ENCODE assay signal across 13 cellular contexts in genomic region chr12:124559182-124560017, GRCh38.
"Had no signal": no experiment of that assay in that cellular context is flagged by ENCODE, and none has a peak within 500 bp of the region (broad histone marks: within the 10 kb centered on the region; RNA-seq: fewer than 3 reads in every experiment).

No MANE protein-coding gene starts in this region.

- H3K4me2 ChIP-seq: neural progenitor cell had no signal

- H3K4me3 ChIP-seq: gastroesophageal sphincter, lower lobe of right lung, neural progenitor cell, ovary had no signal

- FAIRE-seq: endometrium, islet of Langerhans, urothelium cell line had no signal

- DNase-seq: activated CD4-positive, alpha-beta T cell treated with anti-CD3 and anti-CD28 coated beads for 1 hour; activated CD4-positive, alpha-beta T cell treated with anti-CD3 and anti-CD28 coated beads, Interleukin-2, amount 50 U/mL, for 4 hours; activated naive CD4-positive, alpha-beta T cell treated with anti-CD3 and anti-CD28 coated beads for 36 hours; activated T-cell treated with anti-CD3 and anti-CD28 coated beads for 4 hours; left colon; lower lobe of right lung had no signal

- H3K36me3 ChIP-seq: gastroesophageal sphincter, lower lobe of right lung, neural progenitor cell, ovary had no signal

- H2AFZ ChIP-seq: neural progenitor cell had no signal

- H3K27me3 ChIP-seq: gastroesophageal sphincter, neural progenitor cell, ovary had no signal

- H3K9me3 ChIP-seq: gastroesophageal sphincter, lower lobe of right lung, ovary had no signal

- H3K9ac ChIP-seq: neural progenitor cell had no signal

- H3K27ac ChIP-seq: lower lobe of right lung, neural progenitor cell, ovary had no signal

- ATAC-seq: gastroesophageal sphincter; left colon; lower lobe of right lung; stimulated activated memory B cell treated with anti-CD40 and anti-IgM and Interleukin-4, amounts not matched to agents 10 μg/mL and 1 μg/mL and 100 μg/mL, for 72 hours had no signal
